ENCODE assay signal across 20 cellular contexts in the genomic region with DNA sequence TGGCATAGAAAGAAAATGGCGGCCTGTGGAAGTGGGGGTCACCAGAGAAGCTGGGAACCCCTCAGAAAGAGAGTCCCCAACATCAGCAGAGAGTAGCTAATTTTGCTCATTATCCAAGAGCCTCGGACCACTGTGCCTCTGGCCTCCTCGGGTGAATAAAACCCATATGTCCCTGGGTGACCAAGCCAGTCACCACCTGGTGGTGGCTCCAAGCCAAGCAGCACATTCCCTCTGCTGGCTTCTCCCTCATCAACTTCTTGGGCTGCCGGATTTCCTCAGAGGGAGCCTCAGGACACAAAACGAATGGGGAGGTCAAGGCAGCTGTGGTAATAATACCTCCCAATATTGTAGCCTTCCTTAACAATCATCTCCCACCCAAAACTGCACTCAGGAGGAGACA.
"Had no signal": no experiment of that assay in that cellular context is flagged by ENCODE, and none has a peak within 500 bp of the region (broad histone marks: within the 10 kb centered on the region; RNA-seq: fewer than 3 reads in every experiment).

No MANE protein-coding gene starts in this region.

- H3K36me3 ChIP-seq: breast epithelium, left ventricle myocardium inferior, prostate gland, sigmoid colon, spleen, suprapubic skin had no signal

- H3K27me3 ChIP-seq: breast epithelium, dorsolateral prefrontal cortex, hepatocyte, sigmoid colon, spleen, suprapubic skin had no signal

- H3K27me3 Mint-ChIP-seq: activated naive CD8-positive, alpha-beta T cell treated with anti-CD3 and anti-CD28 coated beads, Interleukin-2, amount 10 ng/mL, durations not matched to agents 7 days and 5 days; stimulated activated naive CD8-positive, alpha-beta T cell treated with anti-CD3 and anti-CD28 coated beads, Interleukin-15, Interleukin-2, amounts not matched to agents 100 ng/mL and 50 ng/mL, for 24 hours had no signal

- H3K4me3 ChIP-seq: breast epithelium, dorsolateral prefrontal cortex, hepatocyte, left ventricle myocardium inferior, prostate gland, sigmoid colon, spleen, suprapubic skin had no signal

- H3K4me3 Mint-ChIP-seq: activated naive CD8-positive, alpha-beta T cell treated with anti-CD3 and anti-CD28 coated beads, Interleukin-2, amount 10 ng/mL, durations not matched to agents 7 days and 5 days; activated T-helper 1 cell treated with anti-CD3 and anti-CD28 coated beads, Interleukin-12 subunit alpha, Interleukin-12 subunit beta, Interleukin-2, Interleukin-4 antibody, amounts not matched to agents 30 ng/mL and 10 ng/mL and 1 ng/mL, durations not matched to agents 14 hours and 24 hours and 36 hours; natural killer cell; stimulated activated naive CD8-positive, alpha-beta T cell treated with anti-CD3 and anti-CD28 coated beads, Interleukin-15, Interleukin-2, amounts not matched to agents 100 ng/mL and 50 ng/mL, for 24 hours; T-helper 2 cell treated with Interferon-gamma antibody and Interleukin-4, amounts not matched to agents 5 μg/mL and 100 μg/mL, for 36 hours had no signal

- DNase-seq: activated CD4-positive, alpha-beta T cell treated with anti-CD3 and anti-CD28 coated beads, Interleukin-2, amount 50 U/mL, for 1 hour; activated CD8-positive, alpha-beta memory T cell treated with anti-CD3 and anti-CD28 coated beads for 24 hours; activated naive CD4-positive, alpha-beta T cell; activated naive CD8-positive, alpha-beta T cell treated with anti-CD3 and anti-CD28 coated beads, Interleukin-2, amount 10 ng/mL, durations not matched to agents 7 days and 5 days; dorsolateral prefrontal cortex; kidney; left ventricle myocardium inferior; natural killer cell; nucleus accumbens; sigmoid colon; spleen had no signal

- ATAC-seq: activated CD4-positive, CD25-positive, alpha-beta regulatory T cell treated with anti-CD3 and anti-CD28 coated beads, Interleukin-2, amount 50 U/mL, for 24 hours; esophagus mucosa; natural killer cell had no signal

- H3K27ac Mint-ChIP-seq: activated naive CD8-positive, alpha-beta T cell treated with anti-CD3 and anti-CD28 coated beads, Interleukin-2, amount 10 ng/mL, durations not matched to agents 7 days and 5 days; activated T-helper 1 cell treated with anti-CD3 and anti-CD28 coated beads, Interleukin-12 subunit alpha, Interleukin-12 subunit beta, Interleukin-2, Interleukin-4 antibody, amounts not matched to agents 30 ng/mL and 10 ng/mL and 1 ng/mL, durations not matched to agents 14 hours and 24 hours and 36 hours; natural killer cell; stimulated activated naive CD8-positive, alpha-beta T cell treated with anti-CD3 and anti-CD28 coated beads, Interleukin-15, Interleukin-2, amounts not matched to agents 100 ng/mL and 50 ng/mL, for 24 hours; T-helper 2 cell treated with Interferon-gamma antibody and Interleukin-4, amounts not matched to agents 5 μg/mL and 100 μg/mL, for 36 hours had no signal

- H3K27ac ChIP-seq: breast epithelium, dorsolateral prefrontal cortex, hepatocyte, left ventricle myocardium inferior, prostate gland, sigmoid colon, spleen, suprapubic skin had no signal

- H3K9me3 ChIP-seq: breast epithelium, left ventricle myocardium inferior, prostate gland, sigmoid colon, suprapubic skin had no signal

- H3K36me3 Mint-ChIP-seq: activated naive CD8-positive, alpha-beta T cell treated with anti-CD3 and anti-CD28 coated beads, Interleukin-2, amount 10 ng/mL, durations not matched to agents 7 days and 5 days; natural killer cell had no signal

- H3K4me1 Mint-ChIP-seq: activated naive CD8-positive, alpha-beta T cell treated with anti-CD3 and anti-CD28 coated beads, Interleukin-2, amount 10 ng/mL, durations not matched to agents 7 days and 5 days; natural killer cell had no signal

- H3K4me1 ChIP-seq: breast epithelium, prostate gland, sigmoid colon, spleen, suprapubic skin had no signal
